Comparison of ENCODE assay signal across 13 cellular contexts in genomic region chr13:46124967-46125933, GRCh38. TPM values are rescaled to one million over a fixed set of nuclear protein-coding genes. Genes with fewer than 3 reads are reported as not detected.
DNase-seq lines count a peak whose midpoint lies in the region; ATAC-seq and TF ChIP-seq lines count a peak whose summit lies in the region.
"Had no signal": no experiment of that assay in that cellular context is flagged by ENCODE, and none has a peak within 500 bp of the region (broad histone marks: within the 10 kb centered on the region; RNA-seq: fewer than 3 reads in every experiment).

No MANE protein-coding gene starts in this region.

- no peak overlapping the region for H3K9ac ChIP-seq in H9 (ENCODE audit: extremely low read depth, insufficient read length, low read length)

- H2BK120ac ChIP-seq in H9 (ENCODE audit: low read depth, low read length, poor library complexity, severe bottlenecking), result no peak overlapping the region

- ATAC-seq in left cardiac atrium (no peak), GM19035 (IDR thresholded peaks at IDR 0.05; ENCODE audit: unreplicated experiment) (no peak), GM21390 (IDR thresholded peaks at IDR 0.05; ENCODE audit: unreplicated experiment) (no peak)

- no CpG with 5 or more reads among the region's 11 CpGs for WGBS in H9 (ENCODE audit: extremely low coverage, insufficient read length, low lambda C conversion rate)

- no peaks in the 10 kb centered on the region for H3K79me1 ChIP-seq in H9 (ENCODE audit: insufficient read depth, low read depth, low read length, poor library complexity, severe bottlenecking)

- peak overlapping the region; percentile 35 for H3K4me3 ChIP-seq in A673 (ENCODE audit: low read depth, low read length, poor library complexity, severe bottlenecking)
- no peak overlapping the region for H3K4me3 ChIP-seq in effector memory CD4-positive, alpha-beta T cell (ENCODE audit: insufficient read depth, low read depth, low read length, poor library complexity, severe bottlenecking)
- H3K4me3 ChIP-seq: thoracic aorta had no signal

- no peak overlapping the region for H3K4me3 Mint-ChIP-seq in H9

- peaks cover under 1 to 1% of the 10 kb centered on the region in 2 experiments; a peak in 3 of 4 replicates for H3K4me1 Mint-ChIP-seq in H9

- no peak overlapping the region for H3K4ac ChIP-seq in H9 (ENCODE audit: low read depth, low read length)

- no peak overlapping the region for H3K14ac ChIP-seq in H9 (ENCODE audit: insufficient read depth, low read length)

- no peak overlapping the region for H2BK15ac ChIP-seq in H9 (ENCODE audit: low read depth, low read length)

- TF ChIP-seq CTCF in A673 (conservative IDR thresholded peaks at IDR 0.05; ENCODE audit: low read depth, low read length) (no peak), H9 (conservative IDR thresholded peaks at IDR 0.05) (no peak)

- no peak overlapping the region for H3K56ac ChIP-seq in H9 (ENCODE audit: insufficient read length, low read depth, low read length)

- H3K4me2 ChIP-seq in H9 (ENCODE audit: insufficient read depth, insufficient read length, low read length), result no peak overlapping the region

- no peaks in the 10 kb centered on the region for H3K36me3 Mint-ChIP-seq in H9 (ENCODE audit: insufficient read depth in 1 of 3, low read depth in 3 of 3)

- no peak overlapping the region for H4K5ac ChIP-seq in H9 (ENCODE audit: insufficient read length, low read depth, low read length)

- H3K9me3 ChIP-seq in A673 (ENCODE audit: low read depth, low read length, poor library complexity, severe bottlenecking), result no peaks in the 10 kb centered on the region
- H3K9me3 ChIP-seq in effector memory CD4-positive, alpha-beta T cell (ENCODE audit: control insufficient read depth, low read length), result no peaks in the 10 kb centered on the region
- no peaks in the 10 kb centered on the region for H3K9me3 ChIP-seq in H9 (ENCODE audit: control insufficient read depth, low read depth, low read length)
- H3K9me3 ChIP-seq: thoracic aorta had no signal

- H3K18ac ChIP-seq in H9 (ENCODE audit: insufficient read length, low read depth, low read length), result no peak overlapping the region

- H3K27me3 ChIP-seq in A673 (replicated peaks; ENCODE audit: insufficient read depth, low read depth, low read length, poor library complexity) (no peaks in the 10 kb centered on the region), H9 (ENCODE audit: insufficient read depth, low read length) (no peaks in the 10 kb centered on the region)
- H3K27me3 ChIP-seq in effector memory CD4-positive, alpha-beta T cell (replicated peaks; ENCODE audit: control insufficient read depth, insufficient read depth, low read length, poor library complexity, severe bottlenecking), result no peaks in the 10 kb centered on the region

- H3K4me1 ChIP-seq in A673 (ENCODE audit: insufficient read depth, low read length, poor library complexity, severe bottlenecking), result peaks cover 73% of the 10 kb centered on the region
- peaks cover 18% of the 10 kb centered on the region for H3K4me1 ChIP-seq in effector memory CD4-positive, alpha-beta T cell (ENCODE audit: control insufficient read depth, insufficient read depth, low read length, poor library complexity, severe bottlenecking)
- H3K4me1 ChIP-seq in H9 (ENCODE audit: insufficient read depth, low read length), result no peaks in the 10 kb centered on the region

- no peak overlapping the region for H2BK5ac ChIP-seq in H9 (ENCODE audit: insufficient read length, low read length)

- H4K8ac ChIP-seq in H9 (replicated peaks; ENCODE audit: insufficient read length, low read depth, low read length), result no peak overlapping the region

- DNase-seq in A673 (ENCODE audit: low spot score), result peak; percentile 95
- peak; percentile 47 for DNase-seq in GDM1 (lab: John Stamatoyannopoulos, UW)
- DNase-seq in SK-MEL-5 (ENCODE audit: low read depth, low spot score), result peak; percentile 32
- DNase-seq in effector memory CD4-positive, alpha-beta T cell, result no peak
- no peak for DNase-seq in left cardiac atrium
- DNase-seq in H9, result no peak
- DNase-seq: HCEC 1CT, NCI-H1436 treated with DMSO at 0.1 percent for 48 hours had no signal

- H2AK5ac ChIP-seq in H9 (ENCODE audit: insufficient read length, low read length), result no peak overlapping the region

- no peaks in the 10 kb centered on the region for H3K79me2 ChIP-seq in H9 (ENCODE audit: insufficient read depth, low read length)

- H3K27ac Mint-ChIP-seq in H9, result peak overlapping the region in 1 of 3 experiments; percentile 66; a peak in 1 of 7 replicates

- no peak overlapping the region for H2AFZ ChIP-seq in H9 (ENCODE audit: low read length)

- TSS peak; percentile 65 for BruUV-seq in A673 (replicated peaks; lab: Mats Ljungman, UMichigan)

- no peak overlapping the region for H4K91ac ChIP-seq in H9 (ENCODE audit: insufficient read length, low read depth, low read length)

- POLR2A ChIA-PET in A673 (lab: Charles Lee; ENCODE audit: low non-redundant PET), result interaction anchor here (0.8 kb wide), 1 partner anchor 18 kb away, joined by 5 read pairs; no protein-coding TSS in a partner anchor

- in situ Hi-C loops in SK-MEL-5 (cut with HindIII; ENCODE audit: low pct_unique_long_range_greater_than_20kb, low sequenced_read_pairs), result no loop called here

- intact Hi-C loops in A673 (cut with micrococcal nuclease; ENCODE audit: unreplicated experiment) (loop anchor here (2.0 to 10.0 kb wide), 5 partner anchors 72 to 613 kb away; partner anchors contain the start of gene ZC3H13), left cardiac atrium (cut with DNase I) (loop anchor here in 1 of 2 donors (10.0 kb wide), 2 partner anchors 320 to 500 kb away; no protein-coding TSS in a partner anchor)

- no peaks in the 10 kb centered on the region for H4K20me1 ChIP-seq in H9 (ENCODE audit: control insufficient read depth, insufficient read depth, insufficient read length)

- H3K23me2 ChIP-seq in H9 (ENCODE audit: insufficient read length, low read depth, low read length, poor library complexity, severe bottlenecking), result no peaks in the 10 kb centered on the region

- no peak overlapping the region for H3K23ac ChIP-seq in H9 (ENCODE audit: insufficient read length, low read depth, low read length)

- H2BK12ac ChIP-seq in H9 (ENCODE audit: insufficient read length, low read depth, low read length), result no peak overlapping the region

- peak overlapping the region; percentile 99 for H3K27ac ChIP-seq in A673 (ENCODE audit: low read depth, low read length, poor library complexity, severe bottlenecking)
- H3K27ac ChIP-seq in effector memory CD4-positive, alpha-beta T cell (ENCODE audit: insufficient read depth, low read length, poor library complexity, severe bottlenecking), result peak overlapping the region; percentile 51
- no peak overlapping the region for H3K27ac ChIP-seq in H9 (ENCODE audit: insufficient read length, low read depth, low read length)
- H3K27ac ChIP-seq: thoracic aorta had no signal

- no peaks in the 10 kb centered on the region for H3K9me3 Mint-ChIP-seq in H9

- no peak overlapping the region for H2BK20ac ChIP-seq in H9 (ENCODE audit: low read depth, low read length, poor library complexity, severe bottlenecking)

- no peak overlapping the region for H3T11ph ChIP-seq in H9 (ENCODE audit: low read length)

- no peaks in the 10 kb centered on the region for H3K27me3 Mint-ChIP-seq in H9 (ENCODE audit: low read depth)

- CTCF ChIA-PET in A673 (lab: Charles Lee), result interaction anchor here (0.7 to 2.1 kb wide), 8 partner anchors 9 to 502 kb away, joined by 3 to 11 read pairs (median 5); no protein-coding TSS in a partner anchor

- H3K36me3 ChIP-seq in A673 (ENCODE audit: insufficient read depth, low read length, poor library complexity, severe bottlenecking), result no peaks in the 10 kb centered on the region
- peaks cover 40% of the 10 kb centered on the region for H3K36me3 ChIP-seq in effector memory CD4-positive, alpha-beta T cell (ENCODE audit: control insufficient read depth, insufficient read depth, low read length)
- H3K36me3 ChIP-seq: thoracic aorta had no signal

RNA-seq across cellular contexts. Expression of gene CPB2, which starts 20.4 kb away (rescaled TPM):
- total RNA-seq in A673 (2021) (5.0 and 5.5 TPM in 2 replicates), left cardiac atrium (not detected), H9 (2021) (not detected in 2 replicates)
- 0.55 and 0.93 TPM in 2 replicates for total RNA-seq in SK-MEL-5 (2014; rRNA removed; shearing (Covaris generic))
- 0.21 and 0.41 TPM in 2 replicates for polyA plus RNA-seq in SK-MEL-5 (2015; cell fraction: cytosol; rRNA removed)
- 0.41 TPM in 1 of 2 replicates, not detected in the other for polyA plus RNA-seq in SK-MEL-5 (2015; cell fraction: nucleus; rRNA removed)
- total RNA-seq: astrocyte, epithelial cell of proximal tubule, thoracic aorta had no signal

RNA-seq across cellular contexts. Expression of gene LCP1, which starts 56.7 kb away (rescaled TPM):
- total RNA-seq in A673 (2021) (6.2 and 9.1 TPM in 2 replicates), left cardiac atrium (10 to 100 TPM; 31.4 to 62.1 TPM), H9 (2021) (0.81 and 1.1 TPM in 2 replicates)
- total RNA-seq in SK-MEL-5 (2014; rRNA removed; shearing (Covaris generic)), result 10.5 and 10.7 TPM in 2 replicates
- polyA plus RNA-seq in SK-MEL-5 (2015; cell fraction: cytosol; rRNA removed), result 9.8 and 11.4 TPM in 2 replicates
- 2.1 and 4.5 TPM in 2 replicates for polyA plus RNA-seq in SK-MEL-5 (2015; cell fraction: nucleus; rRNA removed)

Comparison
In these comparisons a context has a peak if more than half of its experiments do, and no peak if none do; other contexts are left out.
1. DNase-seq: peak in A673 (single experiment), GDM1 (single experiment) and SK-MEL-5 (single experiment); none in effector memory CD4-positive, alpha-beta T cell (0 of 3), left cardiac atrium (single experiment) and H9 (single experiment).